In the genomic region with DNA sequence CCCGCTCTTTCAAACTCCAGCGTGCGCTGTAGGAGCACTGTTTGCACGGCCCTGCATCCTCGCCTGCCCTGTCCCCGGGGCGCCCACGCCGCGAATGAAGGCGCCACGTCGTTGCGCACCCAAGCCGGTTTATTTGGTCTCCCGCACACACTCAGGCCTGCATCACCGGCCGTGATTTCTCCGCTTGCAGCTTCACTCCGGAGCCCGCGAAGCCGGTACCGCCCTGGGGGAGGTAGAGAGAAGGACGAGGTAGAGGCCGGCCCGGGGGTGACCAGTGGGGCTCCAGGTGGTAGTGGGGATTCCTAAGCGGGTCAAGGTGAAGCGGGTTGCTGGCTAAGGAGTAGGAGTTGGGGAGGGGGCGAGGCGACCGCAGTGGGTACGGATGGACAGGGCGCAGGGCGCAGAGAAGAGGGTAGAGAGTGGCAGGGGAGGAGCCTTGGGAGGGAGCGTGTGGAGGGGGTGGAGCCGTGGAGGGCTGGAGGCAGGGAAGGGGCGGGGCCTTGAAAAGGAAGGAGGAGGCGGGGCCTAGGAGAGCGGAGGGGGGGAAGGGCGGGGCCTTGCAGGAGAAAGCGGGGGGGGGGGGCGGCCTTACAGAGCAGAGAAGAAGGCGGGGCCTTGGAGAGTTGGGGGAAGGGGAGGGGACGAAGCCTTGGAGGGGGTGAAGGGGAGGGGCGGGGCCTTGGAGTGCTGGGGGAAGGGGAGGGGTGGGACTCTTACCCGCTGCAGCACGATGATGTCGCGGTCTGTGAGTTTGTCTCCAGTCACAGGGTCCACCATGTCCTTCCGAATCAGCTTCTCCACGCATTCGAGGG, we compare ENCODE assay signal across 9 cellular contexts. TPM values are rescaled to one million over a fixed set of nuclear protein-coding genes. Genes with fewer than 3 reads are reported as not detected.
DNase-seq lines count a peak whose midpoint lies in the region; ATAC-seq, FAIRE-seq and TF ChIP-seq lines count a peak whose summit lies in the region.
"Had no signal": no experiment of that assay in that cellular context is flagged by ENCODE, and none has a peak within 500 bp of the region (broad histone marks: within the 10 kb centered on the region; RNA-seq: fewer than 3 reads in every experiment).

No MANE protein-coding gene starts in this region.

- no peak overlapping the region for H2BK120ac ChIP-seq in IMR-90 (ENCODE audit: low read depth, low read length)

- no peak overlapping the region for H3K18ac ChIP-seq in IMR-90 (ENCODE audit: low read depth, low read length)

- WGBS in IMR-90 (ENCODE audit: extremely low coverage in 2 of 2, insufficient read length in 1 of 2), 2 experiments, result 95% methylated on average over 30 of the region's 53 CpGs; no CpG with 5 or more reads in 1 of the 2 experiments
- 81 to 90% methylated on average over 28 to 44 of the region's 53 CpGs for WGBS in endodermal cell (ENCODE audit: insufficient coverage in 1 of 2, insufficient read length in 1 of 2), 2 experiments
- WGBS in pancreas, 2 donors, result 40 to 45% methylated on average over 45 to 48 of the region's 53 CpGs

- DNase-seq in IMR-90, result no peak
- DNase-seq in activated CD4-positive, alpha-beta T cell treated with anti-CD3 and anti-CD28 coated beads, Interleukin-2, amount 50 U/mL, for 1 hour, result peak; percentile 87
- DNase-seq in endodermal cell, result peak; percentile 98
- DNase-seq in pancreas, result peak; percentile 87 to 95 (median 92)
- DNase-seq in NCI-H526 treated with DMSO at 0.1 percent for 48 hours (lab: John Stamatoyannopoulos, UW), result no peak

- H2AFZ ChIP-seq in IMR-90 (replicated peaks; ENCODE audit: low read length, poor library complexity), result no peak overlapping the region

- H3K9ac ChIP-seq in IMR-90 (ENCODE audit: low read depth, low read length) (no peak overlapping the region), endodermal cell (ENCODE audit: extremely low read depth, low read length, poor library complexity, severe bottlenecking) (no peak overlapping the region)

- no peak overlapping the region for H3K56ac ChIP-seq in IMR-90 (ENCODE audit: extremely low read depth, insufficient read depth, low read length)

- no peak overlapping the region for H3K4ac ChIP-seq in IMR-90 (ENCODE audit: low read depth, low read length)

- no peaks in the 10 kb centered on the region for H3K27me3 ChIP-seq in IMR-90 (ENCODE audit: control insufficient read depth, insufficient read depth, low read length)
- H3K27me3 ChIP-seq in endodermal cell (ENCODE audit: control insufficient read depth, insufficient read depth, low read length, poor library complexity, severe bottlenecking), result no peaks in the 10 kb centered on the region
- H3K27me3 ChIP-seq in pancreas, result no peaks in the 10 kb centered on the region
- H3K27me3 ChIP-seq: neutrophil had no signal

- no TSS peak for BruUV-seq in IMR-90 (replicated peaks; lab: Mats Ljungman, UMichigan)

- no peaks in the 10 kb centered on the region for H3K9me3 Mint-ChIP-seq in endodermal cell

- no peak overlapping the region for H3K14ac ChIP-seq in IMR-90 (replicated peaks; ENCODE audit: low read depth, low read length)

- H3K27ac ChIP-seq in IMR-90 (ENCODE audit: insufficient read depth, low read length) (no peak overlapping the region), endodermal cell (ENCODE audit: low read depth, low read length) (peak overlapping the region; percentile 44), pancreas (peak overlapping the region; percentile 76 to 90 (median 86))
- H3K27ac ChIP-seq: neutrophil had no signal

- H4K91ac ChIP-seq in IMR-90 (ENCODE audit: insufficient read depth, low read depth, low read length), result no peak overlapping the region

- no peak overlapping the region for H3K4me3 ChIP-seq in IMR-90 (ENCODE audit: insufficient read depth, low read depth, low read length)
- no peak overlapping the region for H3K4me3 ChIP-seq in endodermal cell (ENCODE audit: low read length)
- H3K4me3 ChIP-seq in pancreas, result peak overlapping the region; percentile 23 to 48 (median 37)

- H4K20me1 ChIP-seq in IMR-90 (ENCODE audit: insufficient read depth, low read length), result peaks cover 16% of the 10 kb centered on the region

- H3K79me1 ChIP-seq in IMR-90 (ENCODE audit: low read depth in 1 of 2, low read length in 2 of 2), result peaks cover 10 to 15% of the 10 kb centered on the region in 2 experiments

- peak overlapping the region; percentile 70 for H3K27ac Mint-ChIP-seq in endodermal cell

- in situ Hi-C loops in IMR-90 (cut with MboI; ENCODE audit: low sequenced_read_pairs), result loop anchor here (25.0 kb wide), 1 partner anchor 294 kb away; no protein-coding TSS in a partner anchor

- POLR2A ChIA-PET in IMR-90 (lab: Charles Lee; ENCODE audit: unreplicated experiment), result no interaction called here

- ATAC-seq in IMR-90 (ENCODE audit: low read depth) (peak; percentile 52; the same call in 1 of the 2 replicates), pancreas (peak; percentile 49 to 73 (median 68)), HG02588 (IDR thresholded peaks at IDR 0.05; ENCODE audit: unreplicated experiment) (no peak), GM21529 (IDR thresholded peaks at IDR 0.05; ENCODE audit: unreplicated experiment) (no peak)

- no peak overlapping the region for H3K4me2 ChIP-seq in IMR-90 (ENCODE audit: low read depth, low read length)

- no peak overlapping the region for H2BK15ac ChIP-seq in IMR-90 (ENCODE audit: low read depth, low read length)

- 0 out of 2 replicates have a peak, but pooled peaks cover 6% of the 10 kb centered on the region for H3K9me1 ChIP-seq in IMR-90 (ENCODE audit: insufficient read depth, low read length)

- peaks cover 2% of the 10 kb centered on the region for H3K4me1 Mint-ChIP-seq in endodermal cell

- TF ChIP-seq POLR2A in IMR-90 (IDR thresholded peaks at IDR 0.05; ENCODE audit: low read depth, low read length), result no peak

- FAIRE-seq in pancreas (lab: Jason Lieb, UNC), result no peak

- peak overlapping the region; percentile 78 for H2AK9ac ChIP-seq in IMR-90 (replicated peaks; ENCODE audit: low read depth, low read length, poor library complexity)

- no peak overlapping the region for H2AK5ac ChIP-seq in IMR-90 (ENCODE audit: low read depth, low read length)

- CTCF ChIA-PET in IMR-90 (lab: Yijun Ruan, JAX), result no interaction called here

- peak overlapping the region; percentile 44 for H3K4me3 Mint-ChIP-seq in endodermal cell

- H3K9me3 ChIP-seq in IMR-90 (ENCODE audit: control insufficient read depth, insufficient read depth, low read length), result no peaks in the 10 kb centered on the region
- H3K9me3 ChIP-seq in endodermal cell (ENCODE audit: control insufficient read depth, low read length), result no peaks in the 10 kb centered on the region
- no peaks in the 10 kb centered on the region for H3K9me3 ChIP-seq in pancreas
- H3K9me3 ChIP-seq: neutrophil had no signal

- TF ChIP-seq CTCF in IMR-90 (conservative IDR thresholded peaks at IDR 0.05; ENCODE audit: low read depth, low read length) (no peak), endodermal cell (conservative IDR thresholded peaks at IDR 0.05) (no peak), pancreas (IDR thresholded peaks at IDR 0.05) (no peak)

- intact Hi-C loops in IMR-90 (cut with micrococcal nuclease), result no loop called here
- intact Hi-C loops in pancreas (cut with DNase I), result no loop called here

- H3K36me3 Mint-ChIP-seq in endodermal cell (ENCODE audit: low read depth), result peaks cover 55% of the 10 kb centered on the region

- H3K36me3 ChIP-seq in IMR-90 (ENCODE audit: control insufficient read depth, insufficient read depth, low read length) (peaks cover 57% of the 10 kb centered on the region), endodermal cell (ENCODE audit: control insufficient read depth, insufficient read depth, low read length) (peaks cover 50% of the 10 kb centered on the region), pancreas (peaks cover 0 to 4% (median 0%) of the 10 kb centered on the region in 3 donors)

- TF ChIP-seq RAD21 in IMR-90 (IDR thresholded peaks at IDR 0.05; ENCODE audit: low read length), result no peak

- dilution Hi-C loops in IMR-90 (cut with HindIII; ENCODE audit: low sequenced_read_pairs, unreplicated experiment), result no loop called here

- no peak overlapping the region for H4K8ac ChIP-seq in IMR-90 (ENCODE audit: low read depth in 2 of 2, low read length in 2 of 2)

- H2BK20ac ChIP-seq in IMR-90 (ENCODE audit: low read depth, low read length), result no peak overlapping the region

- H4K5ac ChIP-seq in IMR-90 (ENCODE audit: low read depth, low read length), result no peak overlapping the region

- H2BK5ac ChIP-seq in IMR-90 (ENCODE audit: low read depth, low read length, poor library complexity, severe bottlenecking), result no peak overlapping the region

- H3K4me1 ChIP-seq in IMR-90 (ENCODE audit: control insufficient read depth, insufficient read depth, low read length) (no peaks in the 10 kb centered on the region), endodermal cell (ENCODE audit: control insufficient read depth, insufficient read depth, low read length) (no peaks in the 10 kb centered on the region), pancreas (peaks cover 0 to 30% (median 15%) of the 10 kb centered on the region in 3 donors)

- no peak overlapping the region for H3K23ac ChIP-seq in IMR-90 (ENCODE audit: low read depth, low read length)

- H3K27me3 Mint-ChIP-seq in endodermal cell (ENCODE audit: insufficient read depth), result no peaks in the 10 kb centered on the region

RNA-seq across cellular contexts. Expression of gene NOSIP, which starts 24.6 kb away (rescaled TPM):
- total RNA-seq in IMR-90 (2012; rRNA removed) (118 and 130 TPM in 2 replicates), endodermal cell (10 to 100 TPM; 58.0 to 62.3 TPM), pancreas (10 to 100 TPM; 40.5 to 76.3 (median 52.1) TPM)
- polyA plus RNA-seq in IMR-90 (2012; rRNA removed) (138 and 164 TPM in 2 replicates), pancreas (100 to 1,000 TPM; 120 to 148 TPM)
- polyA plus RNA-seq in IMR-90 (2012; cell fraction: cytosol; rRNA removed), result 60.4 and 106 TPM in 2 replicates
- 69.7 and 147 TPM in 2 replicates for polyA plus RNA-seq in IMR-90 (2012; cell fraction: nucleus; rRNA removed; ENCODE audit: low replicate concordance)
- polyA plus RNA-seq in endodermal cell (2013, experiment 1 of 2), result 62.3 TPM
- 59.5 TPM for polyA plus RNA-seq in endodermal cell (2013, experiment 2 of 2)

RNA-seq across cellular contexts. Expression of gene PRRG2, which starts 25.3 kb away (rescaled TPM):
- total RNA-seq in IMR-90 (2012; rRNA removed) (under 0.01 and 0.54 TPM in 2 replicates), endodermal cell (1 to 10 TPM; 3.7 to 6.9 TPM), pancreas (1 to 10 TPM; 6.5 to 8.9 (median 8.3) TPM)
- polyA plus RNA-seq in IMR-90 (2012; rRNA removed) (0.14 and 0.52 TPM in 2 replicates), pancreas (10 to 100 TPM; 11.6 to 15.9 TPM)
- polyA plus RNA-seq in IMR-90 (2012; cell fraction: cytosol; rRNA removed), result 0.13 and 0.25 TPM in 2 replicates
- polyA plus RNA-seq in IMR-90 (2012; cell fraction: nucleus; rRNA removed; ENCODE audit: low replicate concordance), result 0.15 and 0.25 TPM in 2 replicates
- polyA plus RNA-seq in endodermal cell (2013, experiment 1 of 2), result 0.53 TPM
- polyA plus RNA-seq in endodermal cell (2013, experiment 2 of 2), result 0.25 TPM
- total RNA-seq: M059J had no signal

RNA-seq across cellular contexts. Expression of gene RCN3, which starts 28.0 kb away (rescaled TPM):
- total RNA-seq in IMR-90 (2012; rRNA removed) (102 and 111 TPM in 2 replicates), endodermal cell (1 to 10 TPM; 4.9 to 9.0 TPM), pancreas (10 to 100 TPM in 1 of 6 donors, 1 to 10 TPM in 5; 1.6 to 16.5 (median 4.8) TPM)
- polyA plus RNA-seq in IMR-90 (2012; rRNA removed) (116 and 119 TPM in 2 replicates), pancreas (10 to 100 TPM; 38.7 to 41.5 TPM)
- 122 and 126 TPM in 2 replicates for polyA plus RNA-seq in IMR-90 (2012; cell fraction: cytosol; rRNA removed)
- 53.7 and 82.6 TPM in 2 replicates for polyA plus RNA-seq in IMR-90 (2012; cell fraction: nucleus; rRNA removed; ENCODE audit: low replicate concordance)
- 7.5 TPM for polyA plus RNA-seq in endodermal cell (2013, experiment 1 of 2)
- polyA plus RNA-seq in endodermal cell (2013, experiment 2 of 2), result 6.7 TPM

RNA-seq across cellular contexts. Expression of gene PRR12, which starts 35.2 kb away (rescaled TPM):
- total RNA-seq in IMR-90 (2012; rRNA removed), result 0.28 and 0.36 TPM in 2 replicates
- polyA plus RNA-seq in IMR-90 (2012; rRNA removed), result 4.0 and 4.1 TPM in 2 replicates
- 3.8 and 3.9 TPM in 2 replicates for polyA plus RNA-seq in IMR-90 (2012; cell fraction: cytosol; rRNA removed)
- 5.8 and 9.9 TPM in 2 replicates for polyA plus RNA-seq in IMR-90 (2012; cell fraction: nucleus; rRNA removed; ENCODE audit: low replicate concordance)
- 10 to 100 TPM; 67.6 to 69.6 TPM for total RNA-seq in endodermal cell
- 29.6 TPM for polyA plus RNA-seq in endodermal cell (2013, experiment 1 of 2)
- 27.0 TPM for polyA plus RNA-seq in endodermal cell (2013, experiment 2 of 2)
- 10 to 100 TPM in 3 of 6 donors, 1 to 10 TPM in 3; 8.3 to 17.7 (median 9.5) TPM for total RNA-seq in pancreas
- polyA plus RNA-seq in pancreas, result 10 to 100 TPM; 14.0 to 18.9 TPM

RNA-seq across cellular contexts. Expression of gene FCGRT, which starts 43.3 kb away (rescaled TPM):
- 14.7 and 17.0 TPM in 2 replicates for total RNA-seq in IMR-90 (2012; rRNA removed)
- polyA plus RNA-seq in IMR-90 (2012; rRNA removed), result 64.8 and 68.7 TPM in 2 replicates
- 76.9 and 114 TPM in 2 replicates for polyA plus RNA-seq in IMR-90 (2012; cell fraction: cytosol; rRNA removed)
- 118 and 198 TPM in 2 replicates for polyA plus RNA-seq in IMR-90 (2012; cell fraction: nucleus; rRNA removed; ENCODE audit: low replicate concordance)
- total RNA-seq in endodermal cell, result 10 to 100 TPM; 47.6 to 56.9 TPM
- 28.7 TPM for polyA plus RNA-seq in endodermal cell (2013, experiment 1 of 2)
- polyA plus RNA-seq in endodermal cell (2013, experiment 2 of 2), result 27.4 TPM
- total RNA-seq in pancreas, result 100 to 1,000 TPM in 1 of 6 donors, 10 to 100 TPM in 5; 48.4 to 105 (median 66.3) TPM
- polyA plus RNA-seq in pancreas, result 10 to 100 TPM; 74.5 to 87.8 TPM

Comparison
In these comparisons a context has a peak if more than half of its experiments do, and no peak if none do; other contexts are left out.
1. ATAC-seq: peak in IMR-90 (single experiment) and pancreas (4 of 4); none in HG02588 (single experiment) and GM21529 (single experiment).
2. DNase-seq: peak in activated CD4-positive, alpha-beta T cell treated with anti-CD3 and anti-CD28 coated beads, Interleukin-2, amount 50 U/mL, for 1 hour (single experiment), endodermal cell (single experiment) and pancreas (6 of 6); none in IMR-90 (single experiment) and NCI-H526 treated with DMSO at 0.1 percent for 48 hours (single experiment).
3. H3K4me3 ChIP-seq: peak in pancreas (4 of 4); none in IMR-90 (single experiment) and endodermal cell (single experiment).